ENCODE assay signal across 11 cellular contexts in the genomic region with DNA sequence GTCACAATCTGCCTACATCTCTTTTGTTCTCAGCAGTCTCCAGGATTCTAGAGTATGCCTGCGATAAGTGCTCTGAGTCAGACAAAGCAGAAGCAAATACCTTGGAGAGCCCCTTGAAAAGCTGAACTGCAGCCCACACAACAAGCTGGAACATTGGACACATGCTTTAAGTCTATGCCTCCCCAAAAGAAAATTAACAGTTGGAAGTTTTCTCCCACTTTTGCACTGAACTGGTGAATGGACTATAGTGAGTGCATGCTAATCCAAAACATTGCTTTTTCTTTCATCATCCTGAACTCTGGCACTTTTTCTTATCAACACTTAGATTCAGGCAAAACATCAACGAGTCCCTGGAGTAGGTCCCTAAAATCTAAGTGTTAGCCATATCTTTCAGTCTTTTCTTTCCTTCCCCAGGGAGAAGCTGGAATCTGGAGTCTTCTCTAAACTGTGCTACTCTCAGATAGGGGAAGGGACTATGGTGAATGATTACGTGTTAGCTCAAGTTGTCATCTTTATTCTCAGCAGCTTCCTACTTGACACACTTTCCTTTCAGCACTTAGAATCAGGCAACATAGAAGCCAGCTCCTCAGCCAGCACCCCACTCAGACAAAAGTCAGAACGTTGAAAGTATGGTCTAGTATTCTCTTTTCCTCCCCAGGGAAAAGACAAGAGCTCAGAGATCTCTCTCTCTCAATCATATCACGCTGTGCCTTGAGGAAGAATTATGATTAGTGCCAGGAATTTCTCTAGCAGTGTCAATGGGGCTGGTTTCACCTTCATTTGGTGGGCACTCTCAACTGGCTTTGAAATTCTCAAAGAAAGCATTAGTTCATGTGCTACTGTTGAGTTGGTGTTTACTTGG.
DNase-seq lines count a peak whose midpoint lies in the region; ATAC-seq and TF ChIP-seq lines count a peak whose summit lies in the region.
"Had no signal": no experiment of that assay in that cellular context is flagged by ENCODE, and none has a peak within 500 bp of the region (broad histone marks: within the 10 kb centered on the region; RNA-seq: fewer than 3 reads in every experiment).

No MANE protein-coding gene starts in this region.

- H3K4me3 ChIP-seq in GM23248 = no peak overlapping the region
- peak overlapping the region; percentile 6 for H3K4me3 ChIP-seq in fibroblast of the aortic adventitia (ENCODE audit: low read depth, low read length)
- no peak overlapping the region for H3K4me3 ChIP-seq in skeletal muscle cell (ENCODE audit: low read depth, low read length)

- no peaks in the 10 kb centered on the region for H4K20me1 ChIP-seq in GM23248 (ENCODE audit: insufficient read depth)

- no peaks in the 10 kb centered on the region for H3K79me2 ChIP-seq in GM23248 (ENCODE audit: insufficient read depth)

- no peak overlapping the region for H3K9ac ChIP-seq in GM23248

- H3K4me1 ChIP-seq in GM23248 (ENCODE audit: insufficient read depth) = peaks cover 19% of the 10 kb centered on the region

- 41 to 47% methylated on average over 5 of the region's 5 CpGs for whole genome bisulfite sequencing in GM23248 (ENCODE audit: low coverage in 1 of 2, low lambda C conversion rate in 2 of 2, missing lambda C conversion rate in 2 of 2), 2 experiments

- DNase-seq in GM23248 (peak; percentile 31), SK-MEL-5 (ENCODE audit: low read depth, low spot score) (peak; percentile 52), fibroblast of the aortic adventitia (ENCODE audit: low read depth) (peak; percentile 93), skeletal muscle cell (ENCODE audit: low read depth) (peak; percentile 37), posterior vena cava (ENCODE audit: low spot score) (no peak)
- DNase-seq: activated CD8-positive, alpha-beta T cell treated with anti-CD3 and anti-CD28 coated beads, Interleukin-2, amount 10 ng/mL, durations not matched to agents 7 days and 5 days; COR-L47; NCI-H146; T-helper 17 cell had no signal

- H3K9me2 ChIP-seq in GM23248 (ENCODE audit: insufficient read depth) = no peaks in the 10 kb centered on the region

- no peak for TF ChIP-seq CTCF in fibroblast of the aortic adventitia (IDR thresholded peaks at IDR 0.05; ENCODE audit: insufficient read depth, low read length)

- H3K27ac ChIP-seq in GM23248 = peak overlapping the region; percentile 15

- H3F3A ChIP-seq in GM23248 (ENCODE audit: insufficient read depth) = peaks cover 5% of the 10 kb centered on the region; the same call in 1 of the 2 replicates

- no peaks in the 10 kb centered on the region for H3K36me3 ChIP-seq in GM23248 (ENCODE audit: low read depth)

- H3K4me2 ChIP-seq in GM23248 (ENCODE audit: unreplicated experiment) = peak overlapping the region; percentile 42

- peak overlapping the region; percentile 67 for H2AFZ ChIP-seq in GM23248

- no peaks in the 10 kb centered on the region for H3K27me3 ChIP-seq in GM23248 (replicated peaks; ENCODE audit: insufficient read depth)

- ATAC-seq in HG03095 (IDR thresholded peaks at IDR 0.05; ENCODE audit: unreplicated experiment) (no peak), GM21825 (IDR thresholded peaks at IDR 0.05; ENCODE audit: unreplicated experiment) (no peak)
- ATAC-seq: activated CD8-positive, alpha-beta T cell treated with anti-CD3 and anti-CD28 coated beads, Interleukin-2, amount 10 ng/mL, durations not matched to agents 7 days and 5 days; T-helper 17 cell had no signal

- in situ Hi-C loops in GM23248 (cut with MboI) = no loop called here
- in situ Hi-C loops in SK-MEL-5 (cut with HindIII; ENCODE audit: low pct_unique_long_range_greater_than_20kb, low sequenced_read_pairs) = no loop called here

- intact Hi-C loops in posterior vena cava (cut with DNase I) = no loop called here

- H3K9me3 ChIP-seq in GM23248 (ENCODE audit: low read depth) = no peaks in the 10 kb centered on the region
